In the genomic region with DNA sequence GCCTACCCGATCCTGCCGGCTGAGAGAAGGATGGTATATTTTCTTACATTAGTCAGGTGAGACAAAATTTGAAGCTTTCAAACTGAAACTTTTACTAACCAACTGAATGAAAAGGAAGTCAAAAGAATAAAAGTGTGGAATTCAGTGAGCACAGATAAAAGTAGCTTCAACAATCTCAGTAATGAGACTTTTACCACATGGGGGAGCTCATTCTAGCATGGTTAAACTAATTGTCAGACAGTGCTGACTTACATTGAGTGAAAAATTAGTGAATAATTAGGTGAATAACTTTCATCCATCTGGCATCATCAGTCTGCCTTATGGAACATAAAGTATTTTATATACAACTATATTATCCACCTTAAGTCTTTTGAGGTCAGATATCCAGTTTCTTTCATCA, we compare ENCODE assay signal across 14 cellular contexts. TPM values are rescaled to one million over a fixed set of nuclear protein-coding genes. Genes with fewer than 3 reads are reported as not detected.
DNase-seq lines count a peak whose midpoint lies in the region; ATAC-seq, FAIRE-seq and TF ChIP-seq lines count a peak whose summit lies in the region.
"Had no signal": no experiment of that assay in that cellular context is flagged by ENCODE, and none has a peak within 500 bp of the region (broad histone marks: within the 10 kb centered on the region; RNA-seq: fewer than 3 reads in every experiment).

No MANE protein-coding gene starts in this region.

- no peaks in the 10 kb centered on the region for H3K27me3 ChIP-seq in AG04450 (ENCODE audit: control insufficient read depth, insufficient read depth, low read length)

- TF ChIP-seq CTCF in AG04450 (IDR thresholded peaks at IDR 0.05; ENCODE audit: low read depth, low read length) (peak; percentile 28; the same call in 1 of the 2 replicates), fibroblast of pulmonary artery (IDR thresholded peaks at IDR 0.05; ENCODE audit: low read length, missing control alignments) (peak; percentile 26)

- ATAC-seq in GM19463 (IDR thresholded peaks at IDR 0.05; ENCODE audit: unreplicated experiment) (no peak), HG03469 (IDR thresholded peaks at IDR 0.05; ENCODE audit: unreplicated experiment) (no peak), HG02884 (IDR thresholded peaks at IDR 0.05; ENCODE audit: unreplicated experiment) (no peak)

- peak; percentile 48 for FAIRE-seq in GM18507 (lab: Jason Lieb, UNC)

- DNase-seq in AG04450 (ENCODE audit: low read depth, low spot score): no peak
- no peak for DNase-seq in GM18507 (ENCODE audit: extremely low spot score, insufficient read length, low read depth)
- peak; percentile 3 for DNase-seq in RPMI7951 (ENCODE audit: low read depth)
- peak; percentile 26 for DNase-seq in fibroblast of pulmonary artery (ENCODE audit: low read depth)
- no peak for DNase-seq in NK-92 (lab: John Stamatoyannopoulos, UW; ENCODE audit: unreplicated experiment)
- DNase-seq: NCI-H187; stimulated activated CD4-positive, alpha-beta T cell treated with anti-CD3 and anti-CD28 coated beads, Interleukin-12 subunit alpha, Interleukin-12 subunit beta, amount 100 ng/mL, for 4 hours; T-helper 9 cell had no signal

- no peak overlapping the region for H3K27ac ChIP-seq in AG04450 (ENCODE audit: low read depth, low read length)

- H3K4me3 ChIP-seq in AG04450 (ENCODE audit: low read depth, low read length) (no peak overlapping the region), fibroblast of pulmonary artery (replicated peaks; ENCODE audit: low read depth, low read length) (no peak overlapping the region)

- CTCF ChIA-PET in AG04450 (lab: Charles Lee): interaction anchor here (0.9 to 3.1 kb wide), 7 partner anchors 10 to 316 kb away, joined by 3 to 31 read pairs (median 5); no protein-coding TSS in a partner anchor

- H3K9me3 ChIP-seq in AG04450 (ENCODE audit: control insufficient read depth, insufficient read depth, low read length): no peaks in the 10 kb centered on the region

- POLR2A ChIA-PET in AG04450 (lab: Yijun Ruan, JAX): no interaction called here

RNA-seq across cellular contexts. Expression of gene FAM237B, which starts 8.4 kb away (rescaled TPM):
- not detected in 2 replicates for polyA plus RNA-seq in AG04450 (2011; rRNA removed)
- not detected in 2 replicates for polyA minus RNA-seq in AG04450 (2011; rRNA and poly(A)+ RNA removed)
- total RNA-seq in RPMI7951 (2014; rRNA removed; shearing (Covaris generic)): not detected in 2 replicates
- total RNA-seq: mesothelial cell of epicardium, subcutaneous adipose tissue had no signal
- polyA plus RNA-seq: esophagus had no signal

RNA-seq across cellular contexts. Expression of gene GTPBP10, which starts 33.8 kb away (rescaled TPM):
- polyA plus RNA-seq in AG04450 (2011; rRNA removed): 15.8 and 30.0 TPM in 2 replicates
- 7.0 and 10.3 TPM in 2 replicates for polyA minus RNA-seq in AG04450 (2011; rRNA and poly(A)+ RNA removed)
- 27.5 and 28.1 TPM in 2 replicates for total RNA-seq in RPMI7951 (2014; rRNA removed; shearing (Covaris generic))

Comparison
In these comparisons a context has a peak if more than half of its experiments do, and no peak if none do; other contexts are left out.
1. DNase-seq: peak in RPMI7951 (single experiment) and fibroblast of pulmonary artery (single experiment); none in AG04450 (single experiment), GM18507 (single experiment) and NK-92 (single experiment).